20 cellular contexts compared by ENCODE assay signal in genomic region chr17:2374549-2375285, GRCh38. TPM values are rescaled to one million over a fixed set of nuclear protein-coding genes. Genes with fewer than 3 reads are reported as not detected.
DNase-seq lines count a peak whose midpoint lies in the region; ATAC-seq and TF ChIP-seq lines count a peak whose summit lies in the region.
"Had no signal": no experiment of that assay in that cellular context is flagged by ENCODE, and none has a peak within 500 bp of the region (broad histone marks: within the 10 kb centered on the region; RNA-seq: fewer than 3 reads in every experiment).

No MANE protein-coding gene starts in this region.

- H3K36me3 ChIP-seq in CD8-positive, alpha-beta T cell (ENCODE audit: insufficient read depth, low read length): peaks cover 34% of the 10 kb centered on the region
- H3K36me3 ChIP-seq in esophagus (ENCODE audit: control insufficient read depth in 2 of 2, insufficient read depth in 2 of 2, low read length in 1 of 2): peaks cover 14 to 43% of the 10 kb centered on the region in 2 donors

- H3K9me3 Mint-ChIP-seq in CD8-positive, alpha-beta T cell: no peaks in the 10 kb centered on the region
- H3K9me3 Mint-ChIP-seq in osteocyte (ENCODE audit: unreplicated experiment) (no peaks in the 10 kb centered on the region), immature natural killer cell (no peaks in the 10 kb centered on the region)

- no peaks in the 10 kb centered on the region for H3K27me3 ChIP-seq in CD8-positive, alpha-beta T cell (ENCODE audit: insufficient read depth, low read length)
- no peaks in the 10 kb centered on the region for H3K27me3 ChIP-seq in esophagus (ENCODE audit: control insufficient read depth in 1 of 2, insufficient read depth in 2 of 2, low read length in 2 of 2)
- H3K27me3 ChIP-seq: brain microvascular endothelial cell, gastroesophageal sphincter, neutrophil, thyroid gland had no signal

- no peak for TF ChIP-seq CTCF in CD8-positive, alpha-beta T cell (IDR thresholded peaks at IDR 0.05)
- TF ChIP-seq CTCF in osteocyte (IDR thresholded peaks at IDR 0.05) (no peak), GM13977 (IDR thresholded peaks at IDR 0.05; ENCODE audit: extremely low read depth, insufficient read depth, missing control alignments) (no peak)

- H3K27ac Mint-ChIP-seq in CD8-positive, alpha-beta T cell: peak overlapping the region; percentile 49
- peak overlapping the region; percentile 32 for H3K27ac Mint-ChIP-seq in osteocyte (ENCODE audit: unreplicated experiment)
- H3K27ac Mint-ChIP-seq in immature natural killer cell: peak overlapping the region in 2 of 6 donors; percentile 40 to 76

- H3K36me3 Mint-ChIP-seq in CD8-positive, alpha-beta T cell: peaks cover 61% of the 10 kb centered on the region
- peaks cover 11% of the 10 kb centered on the region for H3K36me3 Mint-ChIP-seq in osteocyte (ENCODE audit: unreplicated experiment)
- peaks cover 0 to 3% (median 3%) of the 10 kb centered on the region in 3 donors for H3K36me3 Mint-ChIP-seq in immature natural killer cell

- no peaks in the 10 kb centered on the region for H3K4me1 Mint-ChIP-seq in CD8-positive, alpha-beta T cell (ENCODE audit: low read depth)
- H3K4me1 Mint-ChIP-seq in osteocyte (ENCODE audit: unreplicated experiment) (peaks cover 12% of the 10 kb centered on the region), immature natural killer cell (no peaks in the 10 kb centered on the region)

- H3K27me3 Mint-ChIP-seq in CD8-positive, alpha-beta T cell (ENCODE audit: low read depth): no peaks in the 10 kb centered on the region
- H3K27me3 Mint-ChIP-seq in osteocyte (ENCODE audit: unreplicated experiment) (no peaks in the 10 kb centered on the region), immature natural killer cell (ENCODE audit: low read depth in 3 of 3) (peaks cover 0 to 1% (median 0%) of the 10 kb centered on the region in 3 donors)

- POLR2A ChIA-PET in CD8-positive, alpha-beta T cell (lab: Charles Lee): interaction anchor here (1.5 kb wide), 1 partner anchor 41 kb away, joined by 3 read pairs; no protein-coding TSS in a partner anchor

- intact Hi-C loops in CD8-positive, alpha-beta T cell (cut with DNase I, micrococcal nuclease): no loop called here

- no peak overlapping the region for H3K4me3 Mint-ChIP-seq in CD8-positive, alpha-beta T cell
- H3K4me3 Mint-ChIP-seq in osteocyte (ENCODE audit: unreplicated experiment): no peak overlapping the region
- no peak overlapping the region for H3K4me3 Mint-ChIP-seq in immature natural killer cell

- DNase-seq in CD8-positive, alpha-beta T cell: no peak
- DNase-seq in SK-MEL-5 (ENCODE audit: low read depth, low spot score) (peak; percentile 91), osteocyte (ENCODE audit: extremely low spot score, unreplicated experiment) (no peak), GM13977 (ENCODE audit: low spot score) (no peak), immature natural killer cell (no peak)
- DNase-seq: activated CD4-positive, alpha-beta T cell treated with anti-CD3 and anti-CD28 coated beads, Interleukin-2, amount 50 U/mL, for 1 hour; activated naive CD4-positive, alpha-beta T cell treated with anti-CD3 and anti-CD28 coated beads, Interleukin-2, amount 50 U/mL, for 16 hours; activated T-cell treated with anti-CD3 and anti-CD28 coated beads for 4 hours; brain microvascular endothelial cell; cortex of kidney; left cardiac atrium; MV-4-11; NCI-H1930; stimulated activated naive CD4-positive, alpha-beta T cell; thyroid gland had no signal

- no peak overlapping the region for H3K27ac ChIP-seq in CD8-positive, alpha-beta T cell (ENCODE audit: low read depth, low read length)
- peak overlapping the region; percentile 17 to 51 for H3K27ac ChIP-seq in esophagus (ENCODE audit: low read depth in 2 of 2, low read length in 1 of 2)
- H3K27ac ChIP-seq: brain microvascular endothelial cell, neutrophil, thyroid gland had no signal

- no peak for ATAC-seq in CD8-positive, alpha-beta T cell
- ATAC-seq in HG02870 (IDR thresholded peaks at IDR 0.05; ENCODE audit: unreplicated experiment): no peak
- ATAC-seq: gastroesophageal sphincter, left cardiac atrium, right cardiac atrium had no signal

- 47 to 67% methylated on average over 11 of the region's 11 CpGs for WGBS in esophagus, 2 donors

- no peak overlapping the region for H3K4me3 ChIP-seq in CD8-positive, alpha-beta T cell (ENCODE audit: low read depth, low read length)
- no peak overlapping the region for H3K4me3 ChIP-seq in esophagus (ENCODE audit: low read depth in 1 of 2, low read length in 2 of 2)
- H3K4me3 ChIP-seq: thyroid gland had no signal

- no peaks in the 10 kb centered on the region for H3K4me1 ChIP-seq in CD8-positive, alpha-beta T cell (ENCODE audit: insufficient read depth, low read length)
- peaks cover 0 to 7% of the 10 kb centered on the region in 2 donors for H3K4me1 ChIP-seq in esophagus (ENCODE audit: control insufficient read depth in 2 of 2, insufficient read depth in 2 of 2, low read length in 1 of 2)

- CTCF ChIA-PET in CD8-positive, alpha-beta T cell (lab: Charles Lee): interaction anchor here (1.1 to 3.0 kb wide), 2 partner anchors 21 to 42 kb away, joined by 3 to 16 read pairs; no protein-coding TSS in a partner anchor

- no peaks in the 10 kb centered on the region for H3K9me3 ChIP-seq in CD8-positive, alpha-beta T cell (ENCODE audit: low read length)
- no peaks in the 10 kb centered on the region for H3K9me3 ChIP-seq in esophagus (ENCODE audit: control insufficient read depth in 2 of 2, insufficient read depth in 1 of 2, low read depth in 1 of 2, low read length in 1 of 2)
- H3K9me3 ChIP-seq: gastroesophageal sphincter, neutrophil, thyroid gland had no signal

- in situ Hi-C loops in SK-MEL-5 (cut with HindIII; ENCODE audit: low pct_unique_long_range_greater_than_20kb, low sequenced_read_pairs): no loop called here
- in situ Hi-C loops in GM13977 (cut with MboI; ENCODE audit: low pct_unique_long_range_greater_than_20kb, low sequenced_read_pairs, unreplicated experiment): no loop called here

RNA-seq across cellular contexts. Expression of gene MNT, which starts 26.1 kb away (rescaled TPM):
- total RNA-seq in CD8-positive, alpha-beta T cell: 100 to 1,000 TPM; 105 to 114 TPM
- 8.8 and 10.5 TPM in 2 replicates for total RNA-seq in SK-MEL-5 (2014; rRNA removed; shearing (Covaris generic))
- polyA plus RNA-seq in SK-MEL-5 (2015; cell fraction: cytosol; rRNA removed): 25.5 and 29.9 TPM in 2 replicates
- polyA plus RNA-seq in SK-MEL-5 (2015; cell fraction: nucleus; rRNA removed): 35.0 and 49.2 TPM in 2 replicates
- polyA plus RNA-seq in esophagus: 10 to 100 TPM in 1 of 2 donors, 1 to 10 TPM in 1; 9.9 to 14.6 TPM
- total RNA-seq in osteocyte: 30.4 and 35.6 TPM in 2 replicates
- 1 to 10 TPM in 1 of 3 donors, under 1 TPM in 2; 0.10 to 1.1 (median 0.64) TPM for polyA plus RNA-seq in immature natural killer cell

RNA-seq across cellular contexts. Expression of gene SGSM2, which starts 37.4 kb away (rescaled TPM):
- total RNA-seq in CD8-positive, alpha-beta T cell: 100 to 1,000 TPM; 176 to 189 TPM
- total RNA-seq in SK-MEL-5 (2014; rRNA removed; shearing (Covaris generic)): 32.3 and 33.5 TPM in 2 replicates
- polyA plus RNA-seq in SK-MEL-5 (2015; cell fraction: cytosol; rRNA removed): 24.5 and 28.8 TPM in 2 replicates
- polyA plus RNA-seq in SK-MEL-5 (2015; cell fraction: nucleus; rRNA removed): 359 and 365 TPM in 2 replicates
- 100 to 1,000 TPM in 1 of 2 donors, 10 to 100 TPM in 1; 51.6 to 149 TPM for polyA plus RNA-seq in esophagus
- 49.6 and 56.0 TPM in 2 replicates for total RNA-seq in osteocyte
- polyA plus RNA-seq in immature natural killer cell: 1 to 10 TPM; 1.6 to 8.9 (median 3.3) TPM

RNA-seq across cellular contexts. Expression of gene TSR1, which starts 38.5 kb away (rescaled TPM):
- 10 to 100 TPM; 36.5 to 39.6 TPM for total RNA-seq in CD8-positive, alpha-beta T cell
- 55.6 and 57.1 TPM in 2 replicates for total RNA-seq in SK-MEL-5 (2014; rRNA removed; shearing (Covaris generic))
- polyA plus RNA-seq in SK-MEL-5 (2015; cell fraction: cytosol; rRNA removed): 48.6 and 64.2 TPM in 2 replicates
- 151 and 159 TPM in 2 replicates for polyA plus RNA-seq in SK-MEL-5 (2015; cell fraction: nucleus; rRNA removed)
- polyA plus RNA-seq in esophagus (10 to 100 TPM; 15.9 to 19.3 TPM), immature natural killer cell (10 to 100 TPM in 1 of 3 donors, 1 to 10 TPM in 2; 8.0 to 17.1 (median 9.5) TPM)
- 26.3 and 27.5 TPM in 2 replicates for total RNA-seq in osteocyte
